ENCODE assay signal across 8 cellular contexts in the genomic region with DNA sequence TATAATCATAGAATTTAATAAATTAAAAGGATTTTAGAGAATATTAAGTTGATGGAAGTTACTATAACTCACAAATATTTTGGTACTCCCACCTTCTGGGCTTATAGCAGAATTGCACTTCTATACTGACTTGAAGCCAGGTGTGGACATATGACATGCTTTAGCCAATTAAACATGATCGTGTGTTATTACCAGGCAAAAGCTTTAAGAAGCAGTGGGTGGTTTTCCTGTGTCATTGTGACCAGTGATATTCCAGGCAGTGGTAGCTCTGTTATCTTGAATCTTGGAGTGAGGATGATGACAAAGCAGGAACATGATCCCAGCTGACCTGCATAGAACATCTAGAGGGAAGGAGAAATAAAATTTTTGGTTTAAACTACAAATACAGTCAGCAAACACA.
DNase-seq lines count a peak whose midpoint lies in the region; ATAC-seq and TF ChIP-seq lines count a peak whose summit lies in the region.

No MANE protein-coding gene starts in this region.

- peaks cover 5 to 14% of the 10 kb centered on the region in 2 donors for H3K4me1 Mint-ChIP-seq in immature natural killer cell

- H3K36me3 ChIP-seq in SU-DHL-6 (ENCODE audit: low read length): no peaks in the 10 kb centered on the region

- H3K27ac Mint-ChIP-seq in immature natural killer cell: peak overlapping the region in 2 of 6 donors; percentile 16 to 27

- H3K79me2 ChIP-seq in SU-DHL-6 (ENCODE audit: insufficient read depth, low read length): no peaks in the 10 kb centered on the region

- H3K27me3 Mint-ChIP-seq in immature natural killer cell (ENCODE audit: low read depth in 3 of 3): peaks cover 2 to 3% (median 3%) of the 10 kb centered on the region in 3 donors

- H3K4me2 ChIP-seq in SU-DHL-6 (ENCODE audit: low read depth, low read length, poor library complexity, severe bottlenecking): no peak overlapping the region

- no peak overlapping the region for H3K9ac ChIP-seq in SU-DHL-6 (ENCODE audit: low read length)

- peak overlapping the region; percentile 23 for H2AFZ ChIP-seq in SU-DHL-6 (ENCODE audit: low read depth, low read length, severe bottlenecking)

- H3F3A ChIP-seq in SU-DHL-6 (ENCODE audit: insufficient read depth): no peaks in the 10 kb centered on the region

- peak overlapping the region in 1 of 5 donors; percentile 49 for H3K4me3 Mint-ChIP-seq in immature natural killer cell

- H3K9me2 ChIP-seq in SU-DHL-6 (replicated peaks; ENCODE audit: insufficient read depth, low read length): no peaks in the 10 kb centered on the region

- TF ChIP-seq CTCF in SU-DHL-6 (IDR thresholded peaks at IDR 0.05; ENCODE audit: insufficient read depth, low read length, poor library complexity, severe bottlenecking): peak; percentile 42

- H3K27me3 ChIP-seq in SU-DHL-6 (ENCODE audit: low read length): no peaks in the 10 kb centered on the region

- no peaks in the 10 kb centered on the region for H3K9me3 ChIP-seq in SU-DHL-6 (ENCODE audit: insufficient read depth, low read length)

- DNase-seq in D341Med (ENCODE audit: low spot score) (peak; percentile 11), immature natural killer cell (peak; percentile 7 to 31 (median 17)), DMS153 (lab: John Stamatoyannopoulos, UW) (no peak), GOT3 (lab: John Stamatoyannopoulos, UW) (no peak), left colon (no peak)

- no peak overlapping the region for H3K4me3 ChIP-seq in SU-DHL-6 (ENCODE audit: insufficient read depth, low read length, poor library complexity, severe bottlenecking)

- intact Hi-C loops in left colon (cut with DNase I, micrococcal nuclease): no loop called here

- no peaks in the 10 kb centered on the region for H3K9me3 Mint-ChIP-seq in immature natural killer cell

- ATAC-seq in HG02885 (IDR thresholded peaks at IDR 0.05; ENCODE audit: poor library complexity, unreplicated experiment) (peak; percentile 61), left colon (no peak), HG03280 (IDR thresholded peaks at IDR 0.05; ENCODE audit: unreplicated experiment) (no peak)

- H3K36me3 Mint-ChIP-seq in immature natural killer cell: no peaks in the 10 kb centered on the region

- no peak overlapping the region for H3K27ac ChIP-seq in SU-DHL-6 (ENCODE audit: low read depth, low read length)

- H4K20me1 ChIP-seq in SU-DHL-6 (ENCODE audit: low read depth, low read length): no peaks in the 10 kb centered on the region

Comparison
In these comparisons a context has a peak if more than half of its experiments do, and no peak if none do; other contexts are left out.
1. DNase-seq: peak in D341Med (single experiment) and immature natural killer cell (3 of 3); none in DMS153 (single experiment), GOT3 (single experiment) and left colon (0 of 2).